8 cellular contexts compared by ENCODE assay signal in the genomic region with DNA sequence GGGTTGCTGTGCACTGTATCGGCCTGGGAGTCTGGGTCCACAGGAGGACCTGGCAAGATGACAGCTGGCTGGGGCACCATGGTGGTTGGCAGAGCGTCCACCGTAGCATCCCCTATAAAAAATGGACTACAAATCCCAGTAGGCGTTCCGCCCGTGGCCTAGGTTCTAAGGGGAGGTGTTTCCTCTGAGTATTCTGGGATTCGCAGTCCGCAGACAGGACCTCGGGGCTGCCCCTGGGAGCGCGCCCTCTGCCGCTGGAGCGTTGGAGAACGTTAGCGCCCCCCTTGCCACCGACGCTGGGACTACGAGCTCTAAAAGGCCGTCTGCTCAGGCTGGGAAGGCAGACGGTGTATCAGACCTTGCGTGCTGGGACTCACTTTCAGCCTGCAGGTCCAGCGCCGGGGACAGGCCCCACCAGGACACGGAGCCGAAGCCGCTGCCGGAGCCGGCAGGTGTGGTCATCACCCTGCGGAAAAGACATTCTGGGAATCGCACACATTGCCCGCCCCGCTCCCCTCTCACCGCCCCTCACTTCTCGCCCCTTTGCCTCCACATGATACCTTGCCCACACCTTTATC. TPM values are rescaled to one million over a fixed set of nuclear protein-coding genes. Genes with fewer than 3 reads are reported as not detected.
DNase-seq lines count a peak whose midpoint lies in the region; ATAC-seq and TF ChIP-seq lines count a peak whose summit lies in the region.

No MANE protein-coding gene starts in this region.

- H3K9me3 Mint-ChIP-seq in naive thymus-derived CD4-positive, alpha-beta T cell: peaks cover 0 to 12% (median 4%) of the 10 kb centered on the region in 11 donors

- CTCF ChIA-PET in naive thymus-derived CD4-positive, alpha-beta T cell (lab: Charles Lee): no interaction called here

- H3K27ac Mint-ChIP-seq in naive thymus-derived CD4-positive, alpha-beta T cell: peak overlapping the region in 6 of 9 donors; percentile 32 to 88 (median 70)

- POLR2A ChIA-PET in naive thymus-derived CD4-positive, alpha-beta T cell (lab: Charles Lee): no interaction called here

- H3K4me2 ChIP-seq in DOHH2 (ENCODE audit: low read length): peak overlapping the region; percentile 51

- no peaks in the 10 kb centered on the region for H3K36me3 ChIP-seq in DOHH2 (ENCODE audit: control insufficient read depth, low read length)
- no peaks in the 10 kb centered on the region for H3K36me3 ChIP-seq in naive thymus-derived CD4-positive, alpha-beta T cell (ENCODE audit: control insufficient read depth in 2 of 3, insufficient read depth in 3 of 3, low read length in 3 of 3)

- H3K36me3 Mint-ChIP-seq in naive thymus-derived CD4-positive, alpha-beta T cell: peaks cover 0 to 5% (median 3%) of the 10 kb centered on the region in 5 donors

- peak; percentile 47 for ATAC-seq in naive thymus-derived CD4-positive, alpha-beta T cell
- ATAC-seq in GM18868 (IDR thresholded peaks at IDR 0.05; ENCODE audit: unreplicated experiment): no peak

- no peaks in the 10 kb centered on the region for H4K20me1 ChIP-seq in DOHH2 (ENCODE audit: control insufficient read depth, insufficient read depth, low read depth, low read length)

- intact Hi-C loops in naive thymus-derived CD4-positive, alpha-beta T cell (cut with micrococcal nuclease): loop anchor here in 1 of 2 donors (10.0 kb wide), 2 partner anchors 279 to 459 kb away; partner anchors contain the start of genes SHISA7 and ZNF784

- no peaks in the 10 kb centered on the region for H3F3A ChIP-seq in DOHH2 (ENCODE audit: control insufficient read depth, insufficient read depth)

- H3K4me1 Mint-ChIP-seq in naive thymus-derived CD4-positive, alpha-beta T cell: peaks cover 9 to 17% (median 12%) of the 10 kb centered on the region in 7 donors

- H3K79me2 ChIP-seq in DOHH2 (ENCODE audit: control insufficient read depth, low read length): no peaks in the 10 kb centered on the region

- H3K9me3 ChIP-seq in DOHH2 (ENCODE audit: control insufficient read depth, insufficient read depth, low read length): peaks cover 4% of the 10 kb centered on the region; the same call in 1 of the 2 replicates
- H3K9me3 ChIP-seq in naive thymus-derived CD4-positive, alpha-beta T cell (ENCODE audit: control insufficient read depth in 2 of 3, low read length in 3 of 3): no peaks in the 10 kb centered on the region

- no peaks in the 10 kb centered on the region for H3K9me2 ChIP-seq in DOHH2 (replicated peaks; ENCODE audit: control insufficient read depth, low read length)

- DNase-seq in HL-60 (ENCODE audit: low read depth in 1 of 2, low spot score in 1 of 2): peak in 1 of 2 experiments; percentile 80
- peak; percentile 83 for DNase-seq in NCI-H748 treated with DMSO at 0.1 percent for 48 hours (lab: John Stamatoyannopoulos, UW)
- DNase-seq in activated T-cell treated with anti-CD3 and anti-CD28 coated beads for 24 hours (ENCODE audit: low read depth): peak; percentile 30
- DNase-seq in fibroblast of gingiva (ENCODE audit: low read depth): peak; percentile 60
- DNase-seq in naive thymus-derived CD4-positive, alpha-beta T cell: peak in 5 of 9 donors; percentile 33 to 53 (median 49)
- DNase-seq in ureter (ENCODE audit: low spot score): peak; percentile 66

- TF ChIP-seq CTCF in DOHH2 (IDR thresholded peaks at IDR 0.05; ENCODE audit: low read depth, low read length, poor library complexity, severe bottlenecking): no peak
- TF ChIP-seq CTCF in HL-60 (IDR thresholded peaks at IDR 0.05; ENCODE audit: insufficient read depth, low read length): peak; percentile 52

- H3K27ac ChIP-seq in DOHH2 (ENCODE audit: low read depth, low read length) (no peak overlapping the region), HL-60 (replicated peaks) (0 out of 2 replicates have a peak overlapping the region, but pooled peaks have one; percentile 19)
- no peak overlapping the region for H3K27ac ChIP-seq in naive thymus-derived CD4-positive, alpha-beta T cell (ENCODE audit: low read depth, low read length)

- H3K27me3 Mint-ChIP-seq in naive thymus-derived CD4-positive, alpha-beta T cell: peaks cover 56 to 65% (median 61%) of the 10 kb centered on the region in 5 donors

- H3K27me3 ChIP-seq in DOHH2 (ENCODE audit: control insufficient read depth, low read length) (no peaks in the 10 kb centered on the region), HL-60 (ENCODE audit: insufficient read depth, poor library complexity, severe bottlenecking) (peaks cover 13% of the 10 kb centered on the region)
- H3K27me3 ChIP-seq in naive thymus-derived CD4-positive, alpha-beta T cell (ENCODE audit: control insufficient read depth in 2 of 2, insufficient read depth in 2 of 2, low read length in 2 of 2): peaks cover 4 to 26% of the 10 kb centered on the region in 2 donors

- peaks cover 13% of the 10 kb centered on the region for H3K4me1 ChIP-seq in DOHH2 (ENCODE audit: control insufficient read depth, low read length)
- peaks cover 0 to 7% of the 10 kb centered on the region in 2 donors for H3K4me1 ChIP-seq in naive thymus-derived CD4-positive, alpha-beta T cell (ENCODE audit: control insufficient read depth in 2 of 2, insufficient read depth in 2 of 2, low read length in 2 of 2)

- H3K4me3 ChIP-seq in DOHH2 (ENCODE audit: low read length) (peak overlapping the region; percentile 31; the same call in 1 of the 2 replicates), HL-60 (replicated peaks; ENCODE audit: insufficient read depth, low read length) (peak overlapping the region; percentile 53)
- no peak overlapping the region for H3K4me3 ChIP-seq in naive thymus-derived CD4-positive, alpha-beta T cell (ENCODE audit: low read length)

- peak overlapping the region; percentile 41 to 89 (median 70) for H3K4me3 Mint-ChIP-seq in naive thymus-derived CD4-positive, alpha-beta T cell

RNA-seq across cellular contexts. Expression of gene DNAAF3, which starts 0.4 kb away (rescaled TPM):
- total RNA-seq in naive thymus-derived CD4-positive, alpha-beta T cell: not detected
- polyA plus RNA-seq in naive thymus-derived CD4-positive, alpha-beta T cell: not detected
- 1.6 TPM for total RNA-seq in ureter

RNA-seq across cellular contexts. Expression of gene TNNI3, which starts 8.5 kb away (rescaled TPM):
- not detected for total RNA-seq in naive thymus-derived CD4-positive, alpha-beta T cell
- polyA plus RNA-seq in naive thymus-derived CD4-positive, alpha-beta T cell: not detected
- not detected for total RNA-seq in ureter

RNA-seq across cellular contexts. Expression of gene SYT5, which starts 14.0 kb away (rescaled TPM):
- 1 to 10 TPM in 2 of 5 experiments, not detected in 3; 1.7 to 2.6 TPM for total RNA-seq in naive thymus-derived CD4-positive, alpha-beta T cell
- not detected for polyA plus RNA-seq in naive thymus-derived CD4-positive, alpha-beta T cell
- total RNA-seq in ureter: not detected

RNA-seq across cellular contexts. Expression of gene TNNT1, which starts 17.0 kb away (rescaled TPM):
- total RNA-seq in naive thymus-derived CD4-positive, alpha-beta T cell: 1 to 10 TPM in 2 of 5 experiments, under 1 TPM in 1, not detected in 2; 0.63 to 5.6 (median 1.4) TPM
- polyA plus RNA-seq in naive thymus-derived CD4-positive, alpha-beta T cell: not detected
- 0.89 TPM for total RNA-seq in ureter

RNA-seq across cellular contexts. Expression of gene PTPRH, which starts 43.3 kb away (rescaled TPM):
- under 1 TPM in 1 of 5 experiments, not detected in 4; 0.56 TPM for total RNA-seq in naive thymus-derived CD4-positive, alpha-beta T cell
- not detected for polyA plus RNA-seq in naive thymus-derived CD4-positive, alpha-beta T cell
- 1.3 TPM for total RNA-seq in ureter
